ENCODE assay signal across 8 cellular contexts in genomic region chr10:50604823-50605222, GRCh38. TPM values are rescaled to one million over a fixed set of nuclear protein-coding genes. Genes with fewer than 3 reads are reported as not detected.
A peak's percentile ranks its signal among the peaks of the same experiment; 100 is the strongest.
DNase-seq lines count a peak whose midpoint lies in the region; ATAC-seq and FAIRE-seq lines count a peak whose summit lies in the region.

No MANE protein-coding gene starts in this region.

- no peaks in the 10 kb centered on the region for H3K36me3 ChIP-seq in subcutaneous abdominal adipose tissue (ENCODE audit: control insufficient read depth in 5 of 5, insufficient read depth in 5 of 5, low read length in 5 of 5)

- FAIRE-seq in HTR-8/SVneo (lab: Jason Lieb, UNC) = no peak

- H3K9me3 ChIP-seq in subcutaneous abdominal adipose tissue (ENCODE audit: control insufficient read depth in 5 of 5, low read length in 5 of 5) = no peaks in the 10 kb centered on the region

- peaks cover 64% of the 10 kb centered on the region for H3K4me1 Mint-ChIP-seq in activated CD4-positive, alpha-beta T cell treated with anti-CD3 and anti-CD28 coated beads for 36 hours
- peaks cover 85% of the 10 kb centered on the region for H3K4me1 Mint-ChIP-seq in activated naive CD8-positive, alpha-beta T cell (ENCODE audit: low read depth)

- H3K4me3 ChIP-seq in subcutaneous abdominal adipose tissue (ENCODE audit: low read depth in 1 of 5, low read length in 5 of 5) = no peak overlapping the region

- POLR2A ChIA-PET in activated CD4-positive, alpha-beta T cell treated with anti-CD3 and anti-CD28 coated beads for 36 hours (lab: Charles Lee) = interaction anchor here (0.8 kb wide), 2 partner anchors 16 to 17 kb away, joined by 3 read pairs; no protein-coding TSS in a partner anchor

- H3K27ac ChIP-seq in subcutaneous abdominal adipose tissue (ENCODE audit: low read depth, low read length) = peak overlapping the region; percentile 32

- CTCF ChIA-PET in activated CD4-positive, alpha-beta T cell treated with anti-CD3 and anti-CD28 coated beads for 36 hours (lab: Charles Lee) = interaction anchor here (1.0 kb wide), 2 partner anchors 16 to 192 kb away, joined by 3 read pairs; no protein-coding TSS in a partner anchor

- no peaks in the 10 kb centered on the region for H3K27me3 Mint-ChIP-seq in activated CD4-positive, alpha-beta T cell treated with anti-CD3 and anti-CD28 coated beads for 36 hours
- H3K27me3 Mint-ChIP-seq in activated naive CD8-positive, alpha-beta T cell = no peaks in the 10 kb centered on the region

- no peak overlapping the region for H3K4me3 Mint-ChIP-seq in activated CD4-positive, alpha-beta T cell treated with anti-CD3 and anti-CD28 coated beads for 36 hours
- peak overlapping the region; percentile 42 for H3K4me3 Mint-ChIP-seq in activated naive CD8-positive, alpha-beta T cell

- no peaks in the 10 kb centered on the region for H3K27me3 ChIP-seq in subcutaneous abdominal adipose tissue (ENCODE audit: control insufficient read depth in 5 of 5, insufficient read depth in 4 of 5, low read length in 5 of 5)

- H3K4me1 ChIP-seq in subcutaneous abdominal adipose tissue (ENCODE audit: control insufficient read depth in 5 of 5, insufficient read depth in 5 of 5, low read length in 5 of 5) = peaks cover 11 to 39% (median 28%) of the 10 kb centered on the region in 5 donors

- peak overlapping the region; percentile 55 for H3K27ac Mint-ChIP-seq in activated CD4-positive, alpha-beta T cell treated with anti-CD3 and anti-CD28 coated beads for 36 hours
- H3K27ac Mint-ChIP-seq in activated naive CD8-positive, alpha-beta T cell = peak overlapping the region; percentile 73

- no peaks in the 10 kb centered on the region for H3K9me3 Mint-ChIP-seq in activated CD4-positive, alpha-beta T cell treated with anti-CD3 and anti-CD28 coated beads for 36 hours (ENCODE audit: low read depth)
- H3K9me3 Mint-ChIP-seq in activated naive CD8-positive, alpha-beta T cell (ENCODE audit: low read depth) = no peaks in the 10 kb centered on the region

- H3K9ac ChIP-seq in subcutaneous abdominal adipose tissue (ENCODE audit: low read length in 5 of 5) = no peak overlapping the region

- intact Hi-C loops in activated CD4-positive, alpha-beta T cell treated with anti-CD3 and anti-CD28 coated beads for 36 hours (cut with DNase I, micrococcal nuclease) = no loop called here

- peaks cover 6% of the 10 kb centered on the region for H3K36me3 Mint-ChIP-seq in activated CD4-positive, alpha-beta T cell treated with anti-CD3 and anti-CD28 coated beads for 36 hours (ENCODE audit: low read depth)
- H3K36me3 Mint-ChIP-seq in activated naive CD8-positive, alpha-beta T cell = peaks cover 3% of the 10 kb centered on the region

- no peak for DNase-seq in activated CD4-positive, alpha-beta T cell treated with anti-CD3 and anti-CD28 coated beads for 36 hours
- no peak for DNase-seq in activated CD4-positive, alpha-beta T cell treated with anti-CD3 and anti-CD28 coated beads, Interleukin-2, amount 50 U/mL, for 4 hours
- peak; percentile 72 for DNase-seq in iris pigment epithelial cell (ENCODE audit: low read depth)
- DNase-seq in HTR-8/SVneo (ENCODE audit: insufficient read length, low spot score) = no peak
- DNase-seq in NCI-H82 (lab: John Stamatoyannopoulos, UW) = no peak
- no peak for DNase-seq in ecto neural progenitor cell (ENCODE audit: low spot score)

- peak; percentile 40 for ATAC-seq in activated CD4-positive, alpha-beta T cell treated with anti-CD3 and anti-CD28 coated beads for 36 hours

RNA-seq across cellular contexts. Expression of gene SGMS1, which starts 18.9 kb away (rescaled TPM):
- 1 to 10 TPM; 7.5 to 9.0 TPM for total RNA-seq in activated CD4-positive, alpha-beta T cell treated with anti-CD3 and anti-CD28 coated beads for 36 hours
